8 cellular contexts compared by ENCODE assay signal in the genomic region with DNA sequence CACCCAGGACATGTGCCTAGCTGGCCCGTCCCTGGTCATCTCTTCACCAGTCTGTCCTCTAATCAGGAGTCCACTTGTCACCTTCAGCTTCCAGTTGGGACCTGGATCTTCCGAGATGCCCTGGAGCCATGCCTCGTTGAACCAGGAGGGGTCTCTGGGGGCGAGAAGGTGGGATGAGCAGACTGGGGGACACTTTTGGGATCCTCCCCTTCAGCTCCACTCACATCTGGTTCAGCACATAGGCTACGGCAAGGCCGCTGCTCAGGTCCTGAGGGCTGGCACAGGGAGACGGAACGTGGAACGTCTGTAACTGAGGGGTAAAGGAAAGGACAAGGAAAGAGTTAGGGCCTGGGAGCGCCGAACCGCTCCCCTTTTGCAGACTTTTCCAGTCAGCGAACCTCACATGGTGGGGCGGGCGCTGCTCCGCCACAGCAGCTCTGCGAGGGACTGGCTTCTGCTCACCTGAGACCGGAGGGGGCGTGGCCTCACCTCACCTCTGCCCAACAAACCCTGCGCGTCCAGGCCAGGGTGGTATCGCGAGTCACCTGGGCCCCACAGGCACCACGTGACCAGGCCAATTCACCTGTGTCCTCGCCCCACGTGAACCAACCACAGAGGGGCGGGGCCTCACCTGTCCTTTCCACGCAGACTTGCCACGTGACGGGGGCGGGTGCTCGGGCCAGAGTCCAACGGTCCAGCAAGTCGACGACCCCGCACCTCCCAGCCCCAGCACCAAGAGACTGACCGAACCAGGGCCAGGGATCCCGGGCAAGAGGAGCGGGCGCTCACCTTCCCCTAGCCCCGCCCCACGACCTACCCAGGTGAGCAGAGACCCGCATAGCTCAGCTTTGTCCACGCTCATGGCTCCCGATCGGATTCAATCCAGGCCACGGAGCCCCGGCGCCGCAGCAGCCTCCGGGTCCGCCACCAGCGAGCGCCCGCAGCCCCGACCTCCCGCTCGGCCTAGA. TPM values are rescaled to one million over a fixed set of nuclear protein-coding genes. Genes with fewer than 3 reads are reported as not detected.
DNase-seq lines count a peak whose midpoint lies in the region; ATAC-seq and TF ChIP-seq lines count a peak whose summit lies in the region.

A gene with protein sequence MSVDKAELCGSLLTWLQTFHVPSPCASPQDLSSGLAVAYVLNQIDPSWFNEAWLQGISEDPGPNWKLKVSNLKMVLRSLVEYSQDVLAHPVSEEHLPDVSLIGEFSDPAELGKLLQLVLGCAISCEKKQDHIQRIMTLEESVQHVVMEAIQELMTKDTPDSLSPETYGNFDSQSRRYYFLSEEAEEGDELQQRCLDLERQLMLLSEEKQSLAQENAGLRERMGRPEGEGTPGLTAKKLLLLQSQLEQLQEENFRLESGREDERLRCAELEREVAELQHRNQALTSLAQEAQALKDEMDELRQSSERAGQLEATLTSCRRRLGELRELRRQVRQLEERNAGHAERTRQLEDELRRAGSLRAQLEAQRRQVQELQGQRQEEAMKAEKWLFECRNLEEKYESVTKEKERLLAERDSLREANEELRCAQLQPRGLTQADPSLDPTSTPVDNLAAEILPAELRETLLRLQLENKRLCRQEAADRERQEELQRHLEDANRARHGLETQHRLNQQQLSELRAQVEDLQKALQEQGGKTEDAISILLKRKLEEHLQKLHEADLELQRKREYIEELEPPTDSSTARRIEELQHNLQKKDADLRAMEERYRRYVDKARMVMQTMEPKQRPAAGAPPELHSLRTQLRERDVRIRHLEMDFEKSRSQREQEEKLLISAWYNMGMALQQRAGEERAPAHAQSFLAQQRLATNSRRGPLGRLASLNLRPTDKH (minus strand): TSS at position 965 of the 968 bp plus-strand sequence. CDS start 103 bp downstream, at position 862.

- peaks cover 26 to 33% (median 33%) of the 10 kb centered on the region in 3 donors for H3K4me1 Mint-ChIP-seq in T-cell
- H3K4me1 Mint-ChIP-seq in effector memory CD8-positive, alpha-beta T cell (ENCODE audit: low read depth in 2 of 2) = peaks cover 10 to 16% of the 10 kb centered on the region in 2 donors

- CTCF ChIA-PET in T-cell (lab: Charles Lee) = interaction anchor here in 1 of 2 donors (0.7 to 4.1 kb wide), 2 partner anchors 14 to 18 kb away, joined by 3 to 22 read pairs; no protein-coding TSS in a partner anchor

- H3K36me3 Mint-ChIP-seq in T-cell = no peaks in the 10 kb centered on the region
- H3K36me3 Mint-ChIP-seq in effector memory CD8-positive, alpha-beta T cell (ENCODE audit: insufficient read depth) = peaks cover 6% of the 10 kb centered on the region

- H3K9me3 Mint-ChIP-seq in T-cell = no peaks in the 10 kb centered on the region
- no peaks in the 10 kb centered on the region for H3K9me3 Mint-ChIP-seq in effector memory CD8-positive, alpha-beta T cell

- POLR2A ChIA-PET in T-cell (lab: Charles Lee) = interaction anchor here in 1 of 2 donors (0.6 to 1.1 kb wide), 2 partner anchors 53 to 1659 kb away, joined by 3 read pairs; no protein-coding TSS in a partner anchor

- ATAC-seq in T-cell (replicated peaks in 1 of 4) (peak; percentile 1 to 8 (median 6)), mucosa of descending colon (peak; percentile 81), upper lobe of right lung (peak; percentile 78), HG03025 (IDR thresholded peaks at IDR 0.05; ENCODE audit: low FRiP score, unreplicated experiment) (no peak)
- ATAC-seq in effector memory CD8-positive, alpha-beta T cell (replicated peaks) = no peak

- DNase-seq in Daoy (ENCODE audit: low read depth) (no peak), HL-60 (ENCODE audit: low read depth in 1 of 2, low spot score in 1 of 2) (no peak), T-cell (peak in 10 of 34 experiments; percentile 29 to 54 (median 38)), mucosa of descending colon (peak; percentile 97 to 98 (median 98)), upper lobe of right lung (peak; percentile 97), UCSD-AML1 (lab: John Stamatoyannopoulos, UW; ENCODE audit: unreplicated experiment) (no peak)
- peak in 1 of 3 experiments; percentile 23 for DNase-seq in effector memory CD8-positive, alpha-beta T cell

- H3K36me3 ChIP-seq in mucosa of descending colon (ENCODE audit: low read depth) = no peaks in the 10 kb centered on the region
- H3K36me3 ChIP-seq in upper lobe of right lung = no peaks in the 10 kb centered on the region

- H3K27me3 ChIP-seq in HL-60 (ENCODE audit: insufficient read depth, poor library complexity, severe bottlenecking) (no peaks in the 10 kb centered on the region), upper lobe of right lung (no peaks in the 10 kb centered on the region)

- peak within 1 kb of the TSS; percentile 65 for H3K27ac ChIP-seq in HL-60 (replicated peaks)
- peak within 1 kb of the TSS; percentile 84 for H3K27ac ChIP-seq in upper lobe of right lung

- intact Hi-C loops in mucosa of descending colon (cut with DNase I, micrococcal nuclease) = no loop called here
- intact Hi-C loops in upper lobe of right lung (cut with DNase I) = no loop called here

- H3K27me3 Mint-ChIP-seq in T-cell = no peaks in the 10 kb centered on the region
- no peaks in the 10 kb centered on the region for H3K27me3 Mint-ChIP-seq in effector memory CD8-positive, alpha-beta T cell

- peak within 1 kb of the TSS; percentile 68 to 80 (median 77) for H3K4me3 Mint-ChIP-seq in T-cell
- peak within 1 kb of the TSS; percentile 73 to 78 for H3K4me3 Mint-ChIP-seq in effector memory CD8-positive, alpha-beta T cell

- peak within 1 kb of the TSS; percentile 78 to 82 for H3K27ac Mint-ChIP-seq in T-cell
- H3K27ac Mint-ChIP-seq in effector memory CD8-positive, alpha-beta T cell = peak within 1 kb of the TSS in 1 of 2 donors; percentile 76

- TF ChIP-seq CTCF in HL-60 (IDR thresholded peaks at IDR 0.05; ENCODE audit: insufficient read depth, low read length) = no peak
- TF ChIP-seq CTCF in mucosa of descending colon (IDR thresholded peaks at IDR 0.05) = no peak
- TF ChIP-seq CTCF in upper lobe of right lung (IDR thresholded peaks at IDR 0.05) = no peak

- H3K9me3 ChIP-seq in mucosa of descending colon = no peaks in the 10 kb centered on the region
- H3K9me3 ChIP-seq in upper lobe of right lung = no peaks in the 10 kb centered on the region

- H3K4me1 ChIP-seq in mucosa of descending colon (ENCODE audit: low read depth) (peaks cover 37% of the 10 kb centered on the region), upper lobe of right lung (peaks cover 16% of the 10 kb centered on the region)

- peak within 1 kb of the TSS; percentile 78 for H3K4me3 ChIP-seq in HL-60 (replicated peaks; ENCODE audit: insufficient read depth, low read length)
- peak within 1 kb of the TSS; percentile 38 for H3K4me3 ChIP-seq in mucosa of descending colon
- H3K4me3 ChIP-seq in upper lobe of right lung = peak within 1 kb of the TSS; percentile 73

RNA-seq across cellular contexts. Expression of the gene that starts here (rescaled TPM):
- 5.1 and 11.0 TPM in 2 replicates for total RNA-seq in Daoy (2014; rRNA removed; shearing (Covaris generic))
- 10 to 100 TPM; 19.7 to 26.6 (median 22.8) TPM for total RNA-seq in T-cell
- total RNA-seq in mucosa of descending colon = 10 to 100 TPM; 52.2 to 91.9 (median 69.0) TPM
- total RNA-seq in upper lobe of right lung = 65.3 TPM

Comparison
In these comparisons a context has a peak if more than half of its experiments do, and no peak if none do; other contexts are left out.
1. DNase-seq: peak in mucosa of descending colon (3 of 3) and upper lobe of right lung (single experiment); none in Daoy (single experiment), HL-60 (0 of 2) and UCSD-AML1 (single experiment).
2. ATAC-seq: peak in T-cell (4 of 4), mucosa of descending colon (single experiment) and upper lobe of right lung (single experiment); none in effector memory CD8-positive, alpha-beta T cell (single experiment) and HG03025 (single experiment).
3. Peak in every context shown above with its lines, with median percentiles within 50 percentile points of each other: H3K4me3 ChIP-seq.